ENCODE assay signal across 25 cellular contexts in genomic region chr6:109295109-109295765, GRCh38.
A peak's percentile ranks its signal among the peaks of the same experiment; 100 is the strongest.
DNase-seq lines count a peak whose midpoint lies in the region; ATAC-seq and TF ChIP-seq lines count a peak whose summit lies in the region.
"Had no signal": no experiment of that assay in that cellular context is flagged by ENCODE, and none has a peak within 500 bp of the region (broad histone marks: within the 10 kb centered on the region; RNA-seq: fewer than 3 reads in every experiment).

No MANE protein-coding gene starts in this region.

- H3K4me2 ChIP-seq in Karpas-422 (ENCODE audit: low read depth, low read length, poor library complexity, severe bottlenecking), result no peak overlapping the region

- DNase-seq in DMS53 (lab: John Stamatoyannopoulos, UW), result peak; percentile 37
- no peak for DNase-seq in DMS53 treated with DMSO at 0.1 percent for 48 hours (lab: John Stamatoyannopoulos, UW; ENCODE audit: unreplicated experiment)
- DNase-seq in Karpas-422, result peak; percentile 63
- no peak for DNase-seq in psoas muscle
- DNase-seq in activated CD4-positive, alpha-beta T cell treated with anti-CD3 and anti-CD28 coated beads for 4 hours, result no peak
- no peak for DNase-seq in Ammon's horn (ENCODE audit: low spot score)
- DNase-seq: 8988T; activated CD4-positive, alpha-beta T cell treated with anti-CD3 and anti-CD28 coated beads for 1 hour; activated T-cell treated with anti-CD3 and anti-CD28 coated beads for 4 hours; aorta; CD4-positive, alpha-beta T cell; effector memory CD8-positive, alpha-beta T cell; head of caudate nucleus; lower lobe of right lung; NCI-H1436; NCI-H82; right cardiac atrium; stimulated activated CD4-positive, alpha-beta T cell treated with anti-CD3 and anti-CD28 coated beads, Interleukin-4, amount 100 ng/mL, for 4 hours; T-helper 17 cell had no signal

- no peak for ATAC-seq in psoas muscle
- ATAC-seq in GM19324 (IDR thresholded peaks at IDR 0.05; ENCODE audit: low FRiP score, unreplicated experiment), result no peak
- ATAC-seq: effector memory CD8-positive, alpha-beta T cell; lower lobe of right lung; right cardiac atrium; SK-N-SH treated with all-trans-retinoic acid at 6 μM for 48 hours; stimulated activated memory B cell treated with anti-CD40 and anti-IgM and Interleukin-4, amounts not matched to agents 10 μg/mL and 1 μg/mL and 100 μg/mL, for 72 hours; T-helper 17 cell had no signal

- TF ChIP-seq CTCF in VCaP (conservative IDR thresholded peaks at IDR 0.05) (no peak), psoas muscle (IDR thresholded peaks at IDR 0.05) (no peak)

- no peak overlapping the region for H2AFZ ChIP-seq in Karpas-422 (ENCODE audit: low read length)

- intact Hi-C loops in psoas muscle (cut with DNase I), result no loop called here

- no peaks in the 10 kb centered on the region for H3K79me2 ChIP-seq in Karpas-422 (ENCODE audit: low read length)

- H3K4me3 ChIP-seq in Karpas-422 (ENCODE audit: low read length) (no peak overlapping the region), psoas muscle (no peak overlapping the region)
- H3K4me3 ChIP-seq: lower lobe of right lung, pancreas, suprapubic skin had no signal

- H4K20me1 ChIP-seq in Karpas-422 (ENCODE audit: insufficient read depth, low read depth, low read length), result no peaks in the 10 kb centered on the region; the same call in 1 of the 2 replicates

- H3K4me1 ChIP-seq in Karpas-422 (ENCODE audit: low read length) (no peaks in the 10 kb centered on the region; the same call in 1 of the 2 replicates), psoas muscle (peaks cover 39% of the 10 kb centered on the region)

- H3K27me3 ChIP-seq in Karpas-422 (ENCODE audit: low read length), result no peaks in the 10 kb centered on the region
- H3K27me3 ChIP-seq in psoas muscle (ENCODE audit: insufficient read depth in 3 of 3, low read length in 2 of 3), result no peaks in the 10 kb centered on the region
- H3K27me3 ChIP-seq: pancreas had no signal

- H3K9me2 ChIP-seq in Karpas-422 (replicated peaks; ENCODE audit: insufficient read depth, low read length), result no peaks in the 10 kb centered on the region

- H3K9me3 ChIP-seq in Karpas-422 (ENCODE audit: low read length) (no peaks in the 10 kb centered on the region), psoas muscle (no peaks in the 10 kb centered on the region)
- H3K9me3 ChIP-seq: lower lobe of right lung, pancreas, suprapubic skin had no signal

- WGBS in psoas muscle, 3 donors, result 60 to 70% (median 62%) methylated on average over 5 of the region's 5 CpGs

- no peak overlapping the region for H3K9ac ChIP-seq in Karpas-422 (ENCODE audit: low read length)

- H3K27ac ChIP-seq in Karpas-422 (ENCODE audit: low read length) (no peak overlapping the region), VCaP (peak overlapping the region; percentile 84), psoas muscle (peak overlapping the region; percentile 73)
- H3K27ac ChIP-seq: lower lobe of right lung, suprapubic skin had no signal

- H3K36me3 ChIP-seq in Karpas-422 (ENCODE audit: insufficient read depth, low read length) (no peaks in the 10 kb centered on the region), psoas muscle (ENCODE audit: insufficient read depth in 1 of 2, low read depth in 1 of 2) (no peaks in the 10 kb centered on the region)
- H3K36me3 ChIP-seq: lower lobe of right lung, pancreas, suprapubic skin had no signal

Comparison
In these comparisons a context has a peak if more than half of its experiments do, and no peak if none do; other contexts are left out.
1. DNase-seq: peak in DMS53 (single experiment) and Karpas-422 (single experiment); none in DMS53 treated with DMSO at 0.1 percent for 48 hours (single experiment), psoas muscle (0 of 2), activated CD4-positive, alpha-beta T cell treated with anti-CD3 and anti-CD28 coated beads for 4 hours (0 of 2) and Ammon's horn (single experiment).